11 cellular contexts compared by ENCODE assay signal in the genomic region with DNA sequence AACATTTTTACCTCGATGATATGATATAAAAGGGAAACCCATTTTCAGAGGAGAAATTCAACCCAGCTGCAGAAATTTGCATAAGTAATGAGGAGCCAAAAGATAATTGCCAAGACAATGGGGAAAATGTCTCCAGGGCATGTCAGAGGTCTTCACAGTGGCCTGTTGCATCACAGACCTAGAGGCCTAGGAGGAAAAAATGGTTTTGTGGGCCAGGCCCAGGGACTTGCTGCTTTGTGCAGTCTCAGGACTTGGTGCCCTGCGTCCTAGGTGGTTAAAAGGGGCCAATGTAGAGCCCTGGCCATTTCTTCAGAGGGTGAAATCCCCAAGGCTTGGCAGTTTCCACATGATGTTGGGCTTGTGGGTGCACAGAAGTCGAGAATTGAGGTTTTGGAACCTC.
"Had no signal": no experiment of that assay in that cellular context is flagged by ENCODE, and none has a peak within 500 bp of the region (broad histone marks: within the 10 kb centered on the region; RNA-seq: fewer than 3 reads in every experiment).

No MANE protein-coding gene starts in this region.

- FAIRE-seq: H1, H54 had no signal

- H3K9me3 ChIP-seq: HAP-1 had no signal

- H3K4me2 ChIP-seq: GM23338 had no signal

- DNase-seq: GM23248, GOT3, H7, H9, HCEC 1CT, HFFc6 had no signal

- H3K4me1 ChIP-seq: HAP-1 had no signal

- H3K36me3 ChIP-seq: HAP-1 had no signal

- ATAC-seq: GM23338, HCT116 had no signal

- H3K4me3 ChIP-seq: GM23248, GM23338, HAP-1 had no signal

- H3K27ac ChIP-seq: GM23248 had no signal
